8 cellular contexts compared by ENCODE assay signal in genomic region chr15:72197460-72198409, GRCh38. TPM values are rescaled to one million over a fixed set of nuclear protein-coding genes. Genes with fewer than 3 reads are reported as not detected.
DNase-seq lines count a peak whose midpoint lies in the region; ATAC-seq, FAIRE-seq and TF ChIP-seq lines count a peak whose summit lies in the region.

Gene GRAMD2A (minus strand): TSS chr15:72197787.

- H3K4me1 ChIP-seq in GM23248 (ENCODE audit: insufficient read depth) (no peaks in the 10 kb centered on the region), H1 (replicated peaks in 1 of 4; ENCODE audit: control insufficient read depth in 3 of 4, insufficient read depth in 4 of 4, low read length in 3 of 4) (peaks cover 2 to 8% (median 4%) of the 10 kb centered on the region in 4 experiments; a peak in 6 of 7 replicates), suprapubic skin (peaks cover 32% of the 10 kb centered on the region)

- H2AK5ac ChIP-seq in H1 (ENCODE audit: low read depth, low read length) = no peak within 1 kb of the TSS

- peak within 1 kb of the TSS; percentile 90; the same call in 1 of the 2 replicates for H4K8ac ChIP-seq in H1 (ENCODE audit: extremely low read depth, insufficient read depth, low read length)

- H2AFZ ChIP-seq in GM23248 (peak within 1 kb of the TSS; percentile 6; the same call in 1 of the 2 replicates), H1 (ENCODE audit: low read length) (peak within 1 kb of the TSS; percentile 0; the same call in 1 of the 2 replicates)

- H3K9me3 Mint-ChIP-seq in T-helper 2 cell treated with Interferon-gamma antibody and Interleukin-4, amounts not matched to agents 5 μg/mL and 100 μg/mL, for 36 hours = no peaks in the 10 kb centered on the region
- H3K9me3 Mint-ChIP-seq in mesothelial cell of epicardium = no peaks in the 10 kb centered on the region

- H3K27ac Mint-ChIP-seq in T-helper 2 cell treated with Interferon-gamma antibody and Interleukin-4, amounts not matched to agents 5 μg/mL and 100 μg/mL, for 36 hours = no peak within 1 kb of the TSS
- peak within 1 kb of the TSS; percentile 64 for H3K27ac Mint-ChIP-seq in mesothelial cell of epicardium

- H3K27me3 Mint-ChIP-seq in T-helper 2 cell treated with Interferon-gamma antibody and Interleukin-4, amounts not matched to agents 5 μg/mL and 100 μg/mL, for 36 hours (ENCODE audit: low read depth) = peaks cover 23% of the 10 kb centered on the region
- peaks cover 34% of the 10 kb centered on the region for H3K27me3 Mint-ChIP-seq in mesothelial cell of epicardium (ENCODE audit: low read depth)

- no peak for TF ChIP-seq EP300 in H1 (IDR thresholded peaks at IDR 0.05; ENCODE audit: borderline replicate concordance in 1 of 2, low read depth in 2 of 2, low read length in 2 of 2)
- TF ChIP-seq EP300 in suprapubic skin (IDR thresholded peaks at IDR 0.05) = no peak

- H3K18ac ChIP-seq in H1 (ENCODE audit: extremely low read depth, low read length) = peak within 1 kb of the TSS; percentile 60; the same call in 1 of the 2 replicates

- peaks cover 5% of the 10 kb centered on the region; the same call in 1 of the 2 replicates for H3K79me2 ChIP-seq in GM23248 (ENCODE audit: insufficient read depth)
- H3K79me2 ChIP-seq in H1 (ENCODE audit: control insufficient read depth in 1 of 2, insufficient read depth in 2 of 2, low read length in 2 of 2) = no peaks in the 10 kb centered on the region

- no peak for FAIRE-seq in H1 (lab: Jason Lieb, UNC)

- H4K5ac ChIP-seq in H1 (ENCODE audit: insufficient read length, low read depth, low read length) = no peak within 1 kb of the TSS

- H2BK12ac ChIP-seq in H1 (ENCODE audit: low read depth, low read length) = no peak within 1 kb of the TSS

- no peak within 1 kb of the TSS for H2BK5ac ChIP-seq in H1 (ENCODE audit: low read depth, low read length)

- H3K36me3 ChIP-seq in BJ (ENCODE audit: control insufficient read depth, insufficient read depth, low read length) (peaks cover 39% of the 10 kb centered on the region), GM23248 (ENCODE audit: low read depth) (peaks cover 42% of the 10 kb centered on the region), H1 (ENCODE audit: control insufficient read depth in 2 of 4, insufficient read depth in 4 of 4, low read length in 3 of 4) (peaks cover 28 to 39% (median 36%) of the 10 kb centered on the region in 4 experiments), suprapubic skin (peaks cover 42% of the 10 kb centered on the region)

- peaks cover 56% of the 10 kb centered on the region for H3F3A ChIP-seq in GM23248 (ENCODE audit: insufficient read depth)

- peaks cover 6% of the 10 kb centered on the region for H3K4me1 Mint-ChIP-seq in T-helper 2 cell treated with Interferon-gamma antibody and Interleukin-4, amounts not matched to agents 5 μg/mL and 100 μg/mL, for 36 hours (ENCODE audit: low read depth)
- peaks cover 3% of the 10 kb centered on the region for H3K4me1 Mint-ChIP-seq in mesothelial cell of epicardium

- in situ Hi-C loops in GM23248 (cut with MboI) = no loop called here

- H3K4ac ChIP-seq in H1 (replicated peaks; ENCODE audit: insufficient read length, low read depth, low read length) = no peak within 1 kb of the TSS

- WGBS in GM23248 (ENCODE audit: low coverage in 1 of 2, low lambda C conversion rate in 2 of 2, missing lambda C conversion rate in 2 of 2), 2 experiments = 14 to 25% methylated on average over 34 to 66 of the region's 85 CpGs
- 24% methylated on average over 24 of the region's 85 CpGs; no CpG with 5 or more reads in 1 of the 2 experiments for WGBS in H1 (ENCODE audit: extremely low coverage in 1 of 2, insufficient coverage in 1 of 2, insufficient read length in 1 of 2, insufficient replicate concordance in 2 of 2, low coverage in 1 of 2, low lambda C conversion rate in 2 of 2, missing lambda C conversion rate in 1 of 2), 2 experiments
- 25% methylated on average over 28 of the region's 85 CpGs for WGBS in suprapubic skin

- no peak for TF ChIP-seq CTCF in BJ (IDR thresholded peaks at IDR 0.05; ENCODE audit: insufficient read depth, low read depth, low read length)
- no peak for TF ChIP-seq CTCF in H1 (IDR thresholded peaks at IDR 0.05; ENCODE audit: control extremely low read depth in 1 of 3, insufficient read depth in 1 of 3, low read depth in 1 of 3, low read length in 3 of 3)
- no peak for TF ChIP-seq CTCF in mesothelial cell of epicardium (IDR thresholded peaks at IDR 0.05; ENCODE audit: unreplicated experiment)
- no peak for TF ChIP-seq CTCF in suprapubic skin (IDR thresholded peaks at IDR 0.05)

- no peak within 1 kb of the TSS for H2BK120ac ChIP-seq in H1 (replicated peaks; ENCODE audit: low read depth, low read length)

- H3K4me3 Mint-ChIP-seq in T-helper 2 cell treated with Interferon-gamma antibody and Interleukin-4, amounts not matched to agents 5 μg/mL and 100 μg/mL, for 36 hours = peak within 1 kb of the TSS; percentile 69
- H3K4me3 Mint-ChIP-seq in mesothelial cell of epicardium = peak within 1 kb of the TSS; percentile 76

- H2BK20ac ChIP-seq in H1 (ENCODE audit: low read length) = no peak within 1 kb of the TSS

- no peak for TF ChIP-seq RAD21 in H1 (IDR thresholded peaks at IDR 0.05 in 1 of 2, conservative IDR thresholded peaks at IDR 0.05 in 1 of 2; ENCODE audit: low read depth in 2 of 2, low read length in 2 of 2)

- H3K4me3 ChIP-seq in BJ (ENCODE audit: low read depth, low read length) (peak within 1 kb of the TSS; percentile 20; the same call in 1 of the 2 replicates), GM23248 (peak within 1 kb of the TSS; percentile 39; the same call in 1 of the 2 replicates), H1 (ENCODE audit: extremely low read depth in 1 of 4, insufficient read depth in 2 of 4, low read depth in 3 of 4, low read length in 4 of 4) (peak within 1 kb of the TSS; percentile 49 to 74 (median 59)), suprapubic skin (peak within 1 kb of the TSS; percentile 59)

- peak within 1 kb of the TSS; percentile 18; the same call in 1 of the 2 replicates for H2BK15ac ChIP-seq in H1 (ENCODE audit: low read length)

- TF ChIP-seq POLR2A in H1 (IDR thresholded peaks at IDR 0.05; ENCODE audit: control extremely low read depth in 1 of 2, low read depth in 2 of 2, low read length in 2 of 2) = no peak
- TF ChIP-seq POLR2A in suprapubic skin (IDR thresholded peaks at IDR 0.05) = no peak

- ATAC-seq in HG03025 (IDR thresholded peaks at IDR 0.05; ENCODE audit: low FRiP score, unreplicated experiment) = no peak

- H3K27ac ChIP-seq in GM23248 (no peak within 1 kb of the TSS), H1 (ENCODE audit: low read depth, low read length) (no peak within 1 kb of the TSS), suprapubic skin (peak within 1 kb of the TSS; percentile 16)

- POLR2A ChIA-PET in BJ (lab: Charles Lee) = interaction anchor here (0.6 kb wide), 1 partner anchor 31 kb away, joined by 3 read pairs; no protein-coding TSS in a partner anchor
- POLR2A ChIA-PET in H1 (lab: Charles Lee; ENCODE audit: partially characterized antibody) = interaction anchor here (0.8 to 4.4 kb wide), 17 partner anchors 9 to 337 kb away, joined by 3 to 33 read pairs (median 4); partner anchors contain the start of genes MYO9A, PKM and SENP8

- peaks cover 42% of the 10 kb centered on the region for H3K36me3 Mint-ChIP-seq in T-helper 2 cell treated with Interferon-gamma antibody and Interleukin-4, amounts not matched to agents 5 μg/mL and 100 μg/mL, for 36 hours (ENCODE audit: low read depth)
- peaks cover 7% of the 10 kb centered on the region for H3K36me3 Mint-ChIP-seq in mesothelial cell of epicardium

- no peak within 1 kb of the TSS for H3K23ac ChIP-seq in H1 (ENCODE audit: insufficient read length)

- DNase-seq in BJ (ENCODE audit: low read depth) = no peak
- DNase-seq in GM23248 = peak; percentile 67
- peak; percentile 23 for DNase-seq in T-helper 2 cell treated with Interferon-gamma antibody and Interleukin-4, amounts not matched to agents 5 μg/mL and 100 μg/mL, for 36 hours (ENCODE audit: low spot score)
- peak; percentile 50 to 86 for DNase-seq in H1 (ENCODE audit: low read depth in 1 of 2, low spot score in 2 of 2)
- DNase-seq in mesothelial cell of epicardium (ENCODE audit: low spot score in 2 of 2, unreplicated experiment in 2 of 2) = peak in 1 of 2 experiments; percentile 51
- DNase-seq in suprapubic skin (ENCODE audit: low spot score in 2 of 2) = no peak
- DNase-seq in NCI-H187 treated with DMSO at 0.1 percent for 48 hours (lab: John Stamatoyannopoulos, UW) = no peak

- H3K27me3 ChIP-seq in BJ (ENCODE audit: control insufficient read depth, insufficient read depth, low read length) (no peaks in the 10 kb centered on the region), GM23248 (replicated peaks; ENCODE audit: insufficient read depth) (no peaks in the 10 kb centered on the region), H1 (replicated peaks in 1 of 4; ENCODE audit: control insufficient read depth in 3 of 4, extremely low read depth in 1 of 4, insufficient read depth in 3 of 4, low read length in 3 of 4) (peaks cover 7 to 21% (median 17%) of the 10 kb centered on the region in 4 experiments; a peak in 6 of 7 replicates), suprapubic skin (no peaks in the 10 kb centered on the region)

- no peaks in the 10 kb centered on the region for H3K79me1 ChIP-seq in H1 (ENCODE audit: low read depth, low read length)

- H3K9me2 ChIP-seq in GM23248 (ENCODE audit: insufficient read depth) = no peaks in the 10 kb centered on the region

- no peak within 1 kb of the TSS for H4K91ac ChIP-seq in H1 (replicated peaks; ENCODE audit: insufficient read length, low read length)

- H3K9me3 ChIP-seq in GM23248 (ENCODE audit: low read depth) (no peaks in the 10 kb centered on the region), H1 (ENCODE audit: insufficient read depth in 2 of 2, low read depth in 1 of 2, low read length in 1 of 2) (no peaks in the 10 kb centered on the region), suprapubic skin (no peaks in the 10 kb centered on the region)

- peaks cover 9% of the 10 kb centered on the region for H3K23me2 ChIP-seq in H1 (ENCODE audit: low read depth, low read length)

- H3K4me2 ChIP-seq in GM23248 (ENCODE audit: unreplicated experiment) (no peak within 1 kb of the TSS), H1 (ENCODE audit: insufficient read depth in 1 of 2, low read depth in 2 of 2, low read length in 2 of 2) (peak within 1 kb of the TSS; percentile 85 to 89)

- H3K9ac ChIP-seq in GM23248 (peak within 1 kb of the TSS; percentile 8; the same call in 1 of the 2 replicates), H1 (replicated peaks in 1 of 4; ENCODE audit: extremely low read depth in 1 of 4, low read depth in 3 of 4, low read length in 3 of 4) (no peak within 1 kb of the TSS)

- H3K14ac ChIP-seq in H1 (ENCODE audit: insufficient read length) = no peak within 1 kb of the TSS

- CTCF ChIA-PET in BJ (lab: Yijun Ruan, JAX) = interaction anchor here (0.6 to 2.9 kb wide), 10 partner anchors 9 to 85 kb away, joined by 3 to 16 read pairs (median 3); partner anchors contain the start of gene PKM
- CTCF ChIA-PET in H1 (lab: Charles Lee; ENCODE audit: partially characterized antibody) = interaction anchor here (0.7 to 4.3 kb wide), 13 partner anchors 9 to 396 kb away, joined by 3 to 32 read pairs (median 5); no protein-coding TSS in a partner anchor

- H4K20me1 ChIP-seq in GM23248 (ENCODE audit: insufficient read depth) = peaks cover under 1% of the 10 kb centered on the region; the same call in 1 of the 2 replicates
- peaks cover 20 to 23% of the 10 kb centered on the region in 2 experiments for H4K20me1 ChIP-seq in H1 (replicated peaks in 1 of 2; ENCODE audit: control insufficient read depth in 1 of 2, insufficient read depth in 2 of 2, low read length in 2 of 2)

- no peak within 1 kb of the TSS for H3K56ac ChIP-seq in H1 (replicated peaks; ENCODE audit: insufficient read length, low read depth, low read length)

RNA-seq across cellular contexts. Expression of gene GRAMD2A, which starts in this region (rescaled TPM):
- polyA plus RNA-seq in BJ (2011; rRNA removed) (0.17 and 0.21 TPM in 2 replicates), GM23248 (2016; fragmentation: Nextera tagmentation; extraction: Ambion mirVana) (not detected in 2 replicates), H1 (2011; rRNA removed) (0.57 and 0.66 TPM in 2 replicates)
- polyA minus RNA-seq in BJ (2011; rRNA and poly(A)+ RNA removed) = 0.21 TPM in 1 of 2 replicates, not detected in the other
- not detected in 2 replicates for total RNA-seq in GM23248 (2014; rRNA removed; shearing (Covaris generic))
- 0.36 and 1.5 TPM in 2 replicates for total RNA-seq in H1 (2021; fragmentation: NEBNext Ultra II Directional; extraction: Animal tissue kit (Norgen Biotek cat#: 25700))
- polyA plus RNA-seq in H1 (2011; cell fraction: cytosol; rRNA removed) = 0.88 TPM
- 1.4 TPM for polyA plus RNA-seq in H1 (2011; cell fraction: nucleus; rRNA removed)
- 0.69 to 1.1 TPM (median 0.82 TPM) in 4 replicates for polyA plus RNA-seq in H1 (2012, experiment 1 of 2)
- 0.41 TPM for polyA plus RNA-seq in H1 (2012, experiment 2 of 2)
- polyA plus RNA-seq in H1 (2013, experiment 1 of 2) = 0.65 TPM
- 0.44 TPM for polyA plus RNA-seq in H1 (2013, experiment 2 of 2)
- 1.3 and 2.1 TPM in 2 replicates for polyA minus RNA-seq in H1 (2011; rRNA and poly(A)+ RNA removed)
- 1.4 TPM for polyA minus RNA-seq in H1 (2011; cell fraction: cytosol; rRNA and poly(A)+ RNA removed)
- polyA minus RNA-seq in H1 (2011; cell fraction: nucleus; rRNA and poly(A)+ RNA removed) = 0.90 TPM
- total RNA-seq in mesothelial cell of epicardium (2.0 to 3.5 TPM (median 2.6 TPM) in 3 replicates), suprapubic skin (10 to 100 TPM in 2 of 4 donors, 1 to 10 TPM in 2; 3.6 to 13.1 (median 9.0) TPM)

Comparison
In these comparisons a context has a peak if more than half of its experiments do, and no peak if none do; other contexts are left out.
1. Peak in DNase-seq, H3K4me3 ChIP-seq and H3K9ac ChIP-seq in GM23248; RNA of the gene not detected or under 1 TPM.
2. DNase-seq: peak in T-helper 2 cell treated with Interferon-gamma antibody and Interleukin-4, amounts not matched to agents 5 μg/mL and 100 μg/mL, for 36 hours (single experiment) and H1 (2 of 2); none in BJ (single experiment), suprapubic skin (0 of 2) and NCI-H187 treated with DMSO at 0.1 percent for 48 hours (single experiment).
3. Peak in every context shown above with its lines, with median percentiles within 50 percentile points of each other: H3K4me3 ChIP-seq.